12 cellular contexts compared by ENCODE assay signal in genomic region chr14:24179294-24179960, GRCh38. TPM values are rescaled to one million over a fixed set of nuclear protein-coding genes. Genes with fewer than 3 reads are reported as not detected.
DNase-seq lines count a peak whose midpoint lies in the region; ATAC-seq and TF ChIP-seq lines count a peak whose summit lies in the region.
"Had no signal": no experiment of that assay in that cellular context is flagged by ENCODE, and none has a peak within 500 bp of the region (broad histone marks: within the 10 kb centered on the region; RNA-seq: fewer than 3 reads in every experiment).

No MANE protein-coding gene starts in this region.

- H3K4me1 ChIP-seq in duodenal mucosa (ENCODE audit: control insufficient read depth in 1 of 2, insufficient read depth in 2 of 2, low read length in 2 of 2): no peaks in the 10 kb centered on the region

- peaks cover 43 to 87% of the 10 kb centered on the region in 2 donors for H3K36me3 ChIP-seq in duodenal mucosa (ENCODE audit: control insufficient read depth in 1 of 2, insufficient read depth in 2 of 2, low read length in 2 of 2)

- H3K9me3 ChIP-seq in duodenal mucosa (ENCODE audit: control insufficient read depth in 1 of 2, low read length in 2 of 2): no peaks in the 10 kb centered on the region

- ATAC-seq in stimulated activated naive CD8-positive, alpha-beta T cell treated with anti-CD3 and anti-CD28 coated beads, Interleukin-15, Interleukin-2, amounts not matched to agents 100 U/mL and 50 U/mL, for 24 hours: peak; percentile 7
- no peak for ATAC-seq in stimulated activated naive CD8-positive, alpha-beta T cell treated with anti-CD3 and anti-CD28 coated beads, Interleukin-15, amount 100 ng/mL, for 72 hours
- ATAC-seq in HG02938 (IDR thresholded peaks at IDR 0.05; ENCODE audit: unreplicated experiment) (no peak), left colon (no peak)

- intact Hi-C loops in left colon (cut with DNase I, micrococcal nuclease): no loop called here

- no peak for TF ChIP-seq CTCF in neural crest cell (conservative IDR thresholded peaks at IDR 0.05)

- H3K4me1 Mint-ChIP-seq in stimulated activated naive CD8-positive, alpha-beta T cell treated with anti-CD3 and anti-CD28 coated beads, Interleukin-15, amount 100 ng/mL, for 72 hours: peaks cover 26% of the 10 kb centered on the region
- peaks cover 8% of the 10 kb centered on the region for H3K4me1 Mint-ChIP-seq in neural crest cell
- H3K4me1 Mint-ChIP-seq: CD14-positive monocyte had no signal

- peaks cover 10% of the 10 kb centered on the region for H3K36me3 Mint-ChIP-seq in neural crest cell (ENCODE audit: low read depth)

- H3K9me3 Mint-ChIP-seq in stimulated activated naive CD8-positive, alpha-beta T cell treated with anti-CD3 and anti-CD28 coated beads, Interleukin-15, amount 100 ng/mL, for 72 hours: no peaks in the 10 kb centered on the region
- no peaks in the 10 kb centered on the region for H3K9me3 Mint-ChIP-seq in neural crest cell
- H3K9me3 Mint-ChIP-seq: CD14-positive monocyte had no signal

- no peak overlapping the region for H3K4me3 Mint-ChIP-seq in stimulated activated naive CD8-positive, alpha-beta T cell treated with anti-CD3 and anti-CD28 coated beads, Interleukin-15, amount 100 ng/mL, for 72 hours
- H3K4me3 Mint-ChIP-seq in neural crest cell: peak overlapping the region; percentile 72
- H3K4me3 Mint-ChIP-seq: CD14-positive monocyte had no signal

- peak overlapping the region in 1 of 2 donors; percentile 17 for H3K9ac ChIP-seq in duodenal mucosa (ENCODE audit: low read depth in 1 of 2, low read length in 2 of 2)

- no peak overlapping the region for H3K4me3 ChIP-seq in duodenal mucosa (ENCODE audit: low read depth in 1 of 2, low read length in 2 of 2)

- H3K27me3 Mint-ChIP-seq in stimulated activated naive CD8-positive, alpha-beta T cell treated with anti-CD3 and anti-CD28 coated beads, Interleukin-15, amount 100 ng/mL, for 72 hours: no peaks in the 10 kb centered on the region
- peaks cover 2% of the 10 kb centered on the region for H3K27me3 Mint-ChIP-seq in neural crest cell (ENCODE audit: low read depth)

- peak overlapping the region in 1 of 2 donors; percentile 93 for H3K27ac Mint-ChIP-seq in stimulated activated naive CD8-positive, alpha-beta T cell treated with anti-CD3 and anti-CD28 coated beads, Interleukin-15, amount 100 ng/mL, for 72 hours
- H3K27ac Mint-ChIP-seq in neural crest cell (ENCODE audit: unreplicated experiment): no peak overlapping the region

- H3K27ac ChIP-seq in duodenal mucosa (ENCODE audit: low read depth, low read length): peak overlapping the region; percentile 36

- no peaks in the 10 kb centered on the region for H3K27me3 ChIP-seq in duodenal mucosa (ENCODE audit: control insufficient read depth in 1 of 2, insufficient read depth in 2 of 2, low read length in 2 of 2)

- DNase-seq in stimulated activated naive CD8-positive, alpha-beta T cell treated with anti-CD3 and anti-CD28 coated beads, Interleukin-15, Interleukin-2, amounts not matched to agents 100 U/mL and 50 U/mL, for 24 hours: no peak
- no peak for DNase-seq in stimulated activated naive CD8-positive, alpha-beta T cell treated with anti-CD3 and anti-CD28 coated beads, Interleukin-15, amount 100 ng/mL, for 72 hours
- DNase-seq in neural crest cell (ENCODE audit: low read depth, low spot score) (no peak), left colon (no peak), NCI-H2227 treated with DMSO at 0.1 percent for 48 hours (lab: John Stamatoyannopoulos, UW) (no peak), Kasumi-1 (lab: John Stamatoyannopoulos, UW) (no peak)
- DNase-seq: NCI-H2171 treated with DMSO at 0.1 percent for 48 hours, SHP77 treated with DMSO at 0.1 percent for 48 hours had no signal

RNA-seq across cellular contexts. Expression of gene REC8, which starts 7.5 kb away (rescaled TPM):
- total RNA-seq in neural crest cell (160 and 163 TPM in 2 replicates), left colon (10 to 100 TPM in 1 of 2 donors, 1 to 10 TPM in 1; 6.9 to 21.0 TPM)

RNA-seq across cellular contexts. Expression of gene IPO4, which starts 9.2 kb away (rescaled TPM):
- total RNA-seq in neural crest cell (88.3 and 88.7 TPM in 2 replicates), left colon (10 to 100 TPM; 17.3 to 26.3 TPM)

RNA-seq across cellular contexts. Expression of gene TM9SF1, which starts 15.8 kb away (rescaled TPM):
- total RNA-seq in neural crest cell: 45.6 and 47.4 TPM in 2 replicates
- total RNA-seq in left colon: 10 to 100 TPM; 49.2 to 52.7 TPM

RNA-seq across cellular contexts. Expression of gene IRF9, which starts 18.4 kb away (rescaled TPM):
- total RNA-seq in neural crest cell (22.9 and 23.0 TPM in 2 replicates), left colon (100 to 1,000 TPM in 1 of 2 donors, 10 to 100 TPM in 1; 53.7 to 105 TPM)

RNA-seq across cellular contexts. Expression of gene TSSK4, which starts 26.1 kb away (rescaled TPM):
- 0.47 and 0.48 TPM in 2 replicates for total RNA-seq in neural crest cell
- under 1 TPM in 1 of 2 donors, not detected in 1; 0.47 TPM for total RNA-seq in left colon
- total RNA-seq: kidney epithelial cell had no signal
